ENCODE assay signal across 17 cellular contexts in the genomic region with DNA sequence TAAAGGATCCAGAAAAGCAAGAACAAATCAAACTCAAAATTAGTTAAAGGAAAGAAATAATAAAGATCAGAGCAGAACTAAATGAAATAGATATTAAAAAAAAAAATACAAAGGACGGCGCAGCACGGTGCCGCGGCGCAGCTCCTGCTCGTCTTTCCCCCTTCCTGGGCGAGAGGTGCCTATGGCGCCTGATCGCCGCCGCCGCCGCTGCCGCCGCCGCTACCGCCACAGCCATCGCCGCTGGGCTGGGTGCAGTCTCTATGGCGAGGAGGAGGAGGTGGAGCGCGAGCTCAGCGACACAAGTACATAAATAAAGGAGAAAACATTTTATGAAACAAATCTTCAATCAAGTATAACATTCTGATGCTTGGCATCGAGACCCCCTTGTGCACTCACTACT.
DNase-seq lines count a peak whose midpoint lies in the region; FAIRE-seq and TF ChIP-seq lines count a peak whose summit lies in the region.
"Had no signal": no experiment of that assay in that cellular context is flagged by ENCODE, and none has a peak within 500 bp of the region (broad histone marks: within the 10 kb centered on the region; RNA-seq: fewer than 3 reads in every experiment).

No MANE protein-coding gene starts in this region.

- FAIRE-seq in GM19239 (lab: Jason Lieb, UNC) = no peak

- no peak overlapping the region for H4K8ac ChIP-seq in H9 (replicated peaks; ENCODE audit: insufficient read length, low read depth, low read length)

- H3K36me3 Mint-ChIP-seq in H9 (ENCODE audit: insufficient read depth in 1 of 3, low read depth in 3 of 3) = peaks cover 2 to 10% (median 4%) of the 10 kb centered on the region in 3 experiments; a peak in 5 of 7 replicates
- H3K36me3 Mint-ChIP-seq: stimulated activated memory B cell treated with anti-CD40 and anti-IgM and Interleukin-4, amounts not matched to agents 10 μg/mL and 1 μg/mL and 100 μg/mL, for 72 hours had no signal

- no peak overlapping the region for H3K14ac ChIP-seq in H9 (ENCODE audit: insufficient read depth, low read length)

- H3K23me2 ChIP-seq in H9 (ENCODE audit: insufficient read length, low read depth, low read length, poor library complexity, severe bottlenecking) = peaks cover 3% of the 10 kb centered on the region

- no peak overlapping the region for H4K5ac ChIP-seq in H9 (ENCODE audit: insufficient read length, low read depth, low read length)

- H2BK120ac ChIP-seq in H9 (ENCODE audit: low read depth, low read length, poor library complexity, severe bottlenecking) = no peak overlapping the region

- H2BK15ac ChIP-seq in H9 (ENCODE audit: low read depth, low read length) = no peak overlapping the region

- H3K79me1 ChIP-seq in H9 (ENCODE audit: insufficient read depth, low read depth, low read length, poor library complexity, severe bottlenecking) = no peaks in the 10 kb centered on the region

- H2BK20ac ChIP-seq in H9 (ENCODE audit: low read depth, low read length, poor library complexity, severe bottlenecking) = no peak overlapping the region

- no peak overlapping the region for H3K23ac ChIP-seq in H9 (ENCODE audit: insufficient read length, low read depth, low read length)

- TF ChIP-seq CTCF in H9 (conservative IDR thresholded peaks at IDR 0.05) (no peak), retinal pigment epithelial cell (conservative IDR thresholded peaks at IDR 0.05; ENCODE audit: low read depth, low read length) (no peak)

- peak overlapping the region; percentile 51 to 75 for H3K4me3 Mint-ChIP-seq in H9
- H3K4me3 Mint-ChIP-seq: stimulated activated memory B cell treated with anti-CD40 and anti-IgM and Interleukin-4, amounts not matched to agents 10 μg/mL and 1 μg/mL and 100 μg/mL, for 72 hours had no signal

- H2BK12ac ChIP-seq in H9 (ENCODE audit: insufficient read length, low read depth, low read length) = no peak overlapping the region

- H3K56ac ChIP-seq in H9 (ENCODE audit: insufficient read length, low read depth, low read length) = no peak overlapping the region

- peak overlapping the region; percentile 73 for H3K4me2 ChIP-seq in H9 (ENCODE audit: insufficient read depth, insufficient read length, low read length)

- no peak overlapping the region for H3K4ac ChIP-seq in H9 (ENCODE audit: low read depth, low read length)

- H3K9me3 ChIP-seq in H9 (ENCODE audit: control insufficient read depth, low read depth, low read length) (no peaks in the 10 kb centered on the region), iPS-15b (ENCODE audit: control insufficient read depth, insufficient read depth, low read length) (peaks cover 3% of the 10 kb centered on the region)

- no peaks in the 10 kb centered on the region for H3K4me1 ChIP-seq in H9 (ENCODE audit: insufficient read depth, low read length)
- no peaks in the 10 kb centered on the region for H3K4me1 ChIP-seq in iPS-15b (ENCODE audit: control insufficient read depth, insufficient read depth, low read length)
- H3K4me1 ChIP-seq: lower lobe of right lung, uterus had no signal

- no peak overlapping the region for H3K9ac ChIP-seq in H9 (ENCODE audit: extremely low read depth, insufficient read length, low read length)
- no peak overlapping the region for H3K9ac ChIP-seq in iPS-15b (ENCODE audit: low read depth, low read length)

- no peak overlapping the region for H2AK5ac ChIP-seq in H9 (ENCODE audit: insufficient read length, low read length)

- peaks cover 29% of the 10 kb centered on the region for H3K27me3 Mint-ChIP-seq in H9 (ENCODE audit: low read depth)

- peak; percentile 38 for DNase-seq in H9
- peak; percentile 48 for DNase-seq in astrocyte of the hippocampus (ENCODE audit: low read depth, low spot score)
- DNase-seq in retinal pigment epithelial cell (ENCODE audit: low read depth) = no peak
- DNase-seq in GM03348 (ENCODE audit: low spot score) = no peak
- no peak for DNase-seq in GM19239 (ENCODE audit: insufficient read length, low spot score)
- no peak for DNase-seq in DMS53 (lab: John Stamatoyannopoulos, UW)
- no peak for DNase-seq in NCI-H1930 (lab: John Stamatoyannopoulos, UW)
- DNase-seq: Calu3, cortex of kidney, lower lobe of right lung, NCI-H1105, NCI-H2227 treated with DMSO at 0.1 percent for 48 hours, SHP77 treated with DMSO at 0.1 percent for 48 hours, T1000, uterus had no signal

- whole genome bisulfite sequencing in H9 (ENCODE audit: extremely low coverage, insufficient read length, low lambda C conversion rate) = no CpG with 5 or more reads among the region's 25 CpGs

- no peaks in the 10 kb centered on the region for H4K20me1 ChIP-seq in H9 (ENCODE audit: control insufficient read depth, insufficient read depth, insufficient read length)

- no peak overlapping the region for H3K27ac ChIP-seq in H9 (ENCODE audit: insufficient read length, low read depth, low read length)
- H3K27ac ChIP-seq: lower lobe of right lung, uterus had no signal

- H3K27ac Mint-ChIP-seq in H9 = no peak overlapping the region
- H3K27ac Mint-ChIP-seq: stimulated activated memory B cell treated with anti-CD40 and anti-IgM and Interleukin-4, amounts not matched to agents 10 μg/mL and 1 μg/mL and 100 μg/mL, for 72 hours had no signal

- H3K27me3 ChIP-seq in H9 (ENCODE audit: insufficient read depth, low read length) (no peaks in the 10 kb centered on the region; the same call in 1 of the 2 replicates), iPS-15b (ENCODE audit: control insufficient read depth, insufficient read depth, low read length) (peaks cover 12% of the 10 kb centered on the region)

- peaks cover 0 to 6% of the 10 kb centered on the region in 2 experiments; a peak in 2 of 4 replicates for H3K4me1 Mint-ChIP-seq in H9
- H3K4me1 Mint-ChIP-seq: stimulated activated memory B cell treated with anti-CD40 and anti-IgM and Interleukin-4, amounts not matched to agents 10 μg/mL and 1 μg/mL and 100 μg/mL, for 72 hours had no signal

- H3K36me3 ChIP-seq in iPS-15b (ENCODE audit: control insufficient read depth, insufficient read depth, low read length) = no peaks in the 10 kb centered on the region
- H3K36me3 ChIP-seq: lower lobe of right lung, uterus had no signal

- no peaks in the 10 kb centered on the region for H3K79me2 ChIP-seq in H9 (ENCODE audit: insufficient read depth, low read length)

- H4K91ac ChIP-seq in H9 (ENCODE audit: insufficient read length, low read depth, low read length) = no peak overlapping the region

- peak overlapping the region; percentile 46 for H3K18ac ChIP-seq in H9 (ENCODE audit: insufficient read length, low read depth, low read length)

- H3K4me3 ChIP-seq in iPS-15b (ENCODE audit: low read depth, low read length) (peak overlapping the region; percentile 18), retinal pigment epithelial cell (ENCODE audit: low read length) (peak overlapping the region; percentile 31)
- H3K4me3 ChIP-seq: lower lobe of right lung, uterus had no signal

- peaks cover 12 to 15% of the 10 kb centered on the region in 2 experiments for H3K9me3 Mint-ChIP-seq in H9

- H3T11ph ChIP-seq in H9 (ENCODE audit: low read length) = no peak overlapping the region

- H2BK5ac ChIP-seq in H9 (ENCODE audit: insufficient read length, low read length) = no peak overlapping the region

- peak overlapping the region; percentile 97 for H2AFZ ChIP-seq in H9 (ENCODE audit: low read length)

Comparison
In these comparisons a context has a peak if more than half of its experiments do, and no peak if none do; other contexts are left out.
1. DNase-seq: peak in H9 (single experiment) and astrocyte of the hippocampus (single experiment); none in retinal pigment epithelial cell (single experiment), GM03348 (single experiment), GM19239 (single experiment), DMS53 (single experiment) and NCI-H1930 (0 of 2).